8 cellular contexts compared by ENCODE assay signal in the genomic region with DNA sequence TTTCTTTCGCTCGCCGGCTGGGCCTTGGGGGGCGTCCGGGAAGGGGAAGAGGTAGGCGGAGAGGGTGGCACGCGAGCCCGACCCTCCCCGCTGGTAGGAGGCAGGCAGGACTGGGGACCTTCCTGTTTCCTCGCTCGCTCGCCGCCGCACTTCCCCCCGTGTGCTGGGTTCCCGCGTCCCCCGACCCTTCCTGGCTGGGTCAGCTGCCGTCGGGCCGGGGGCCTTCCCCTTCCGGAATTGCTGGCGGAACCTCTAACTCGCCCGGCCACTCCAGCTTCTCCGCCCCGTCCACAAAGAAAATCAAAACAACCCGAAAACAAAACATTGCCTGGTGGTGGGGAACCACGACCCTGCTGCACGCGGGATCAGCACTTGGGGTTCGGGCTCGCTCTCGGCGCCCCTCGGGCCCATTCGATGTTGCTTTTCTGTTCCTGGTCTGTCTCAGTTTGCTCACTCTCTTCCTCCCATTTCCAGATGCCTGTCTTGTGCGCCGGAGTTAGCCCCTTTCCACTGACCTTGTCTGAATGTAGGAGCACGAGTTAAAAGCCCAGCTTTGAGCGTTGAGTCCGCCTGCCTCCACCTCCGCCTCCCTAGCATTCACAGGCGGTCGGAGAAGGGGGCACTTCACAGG. TPM values are rescaled to one million over a fixed set of nuclear protein-coding genes. Genes with fewer than 3 reads are reported as not detected.
A peak's percentile ranks its signal among the peaks of the same experiment; 100 is the strongest.
DNase-seq lines count a peak whose midpoint lies in the region; ATAC-seq and TF ChIP-seq lines count a peak whose summit lies in the region.

No MANE protein-coding gene starts in this region.

- H3K4me2 ChIP-seq in H9 (ENCODE audit: insufficient read depth, insufficient read length, low read length) (peak overlapping the region; percentile 82), Loucy (ENCODE audit: low read depth, low read length, poor library complexity, severe bottlenecking) (peak overlapping the region; percentile 96)

- H4K20me1 ChIP-seq in H9 (ENCODE audit: control insufficient read depth, insufficient read depth, insufficient read length): no peaks in the 10 kb centered on the region
- peaks cover 49% of the 10 kb centered on the region for H4K20me1 ChIP-seq in Loucy (ENCODE audit: insufficient read depth, low read length, poor library complexity, severe bottlenecking)

- WGBS in H9 (ENCODE audit: extremely low coverage, insufficient read length, low lambda C conversion rate): no CpG with 5 or more reads among the region's 46 CpGs

- H3K4me1 ChIP-seq in H9 (ENCODE audit: insufficient read depth, low read length) (no peaks in the 10 kb centered on the region; the same call in 1 of the 2 replicates), Loucy (ENCODE audit: insufficient read depth, low read length, poor library complexity, severe bottlenecking) (peaks cover 42% of the 10 kb centered on the region), thoracic aorta (ENCODE audit: control insufficient read depth in 1 of 2, low read depth in 2 of 2) (peaks cover 34 to 36% of the 10 kb centered on the region in 2 donors)
- peaks cover 37 to 40% of the 10 kb centered on the region in 2 donors for H3K4me1 ChIP-seq in naive thymus-derived CD4-positive, alpha-beta T cell (ENCODE audit: control insufficient read depth in 2 of 2, insufficient read depth in 2 of 2, low read length in 2 of 2)

- H2BK5ac ChIP-seq in H9 (ENCODE audit: insufficient read length, low read length): peak overlapping the region; percentile 65

- no peak overlapping the region for H2BK12ac ChIP-seq in H9 (ENCODE audit: insufficient read length, low read depth, low read length)

- no peaks in the 10 kb centered on the region for H3K9me2 ChIP-seq in Loucy (replicated peaks; ENCODE audit: low read depth, low read length)

- H3K27ac ChIP-seq in H9 (ENCODE audit: insufficient read length, low read depth, low read length) (peak overlapping the region; percentile 16), thoracic aorta (peak overlapping the region; percentile 88)
- peak overlapping the region; percentile 96 for H3K27ac ChIP-seq in naive thymus-derived CD4-positive, alpha-beta T cell (ENCODE audit: low read depth, low read length)

- H3K4me1 Mint-ChIP-seq in H9: peaks cover 28 to 36% of the 10 kb centered on the region in 2 experiments
- peaks cover 35 to 51% (median 42%) of the 10 kb centered on the region in 7 donors for H3K4me1 Mint-ChIP-seq in naive thymus-derived CD4-positive, alpha-beta T cell

- H3K4me3 ChIP-seq in Loucy (ENCODE audit: low read length, poor library complexity, severe bottlenecking): peak overlapping the region; percentile 88
- H3K4me3 ChIP-seq in fibroblast of pulmonary artery (replicated peaks; ENCODE audit: low read depth, low read length): peak overlapping the region; percentile 99
- H3K4me3 ChIP-seq in naive thymus-derived CD4-positive, alpha-beta T cell (ENCODE audit: low read length): peak overlapping the region; percentile 87
- H3K4me3 ChIP-seq in thoracic aorta: peak overlapping the region; percentile 92

- peaks cover 3% of the 10 kb centered on the region for H3K79me1 ChIP-seq in H9 (ENCODE audit: insufficient read depth, low read depth, low read length, poor library complexity, severe bottlenecking)

- peak overlapping the region; percentile 95 to 100 (median 98) for H3K27ac Mint-ChIP-seq in H9
- peak overlapping the region; percentile 93 to 100 (median 98) for H3K27ac Mint-ChIP-seq in naive thymus-derived CD4-positive, alpha-beta T cell

- H3K56ac ChIP-seq in H9 (ENCODE audit: insufficient read length, low read depth, low read length): no peak overlapping the region

- TF ChIP-seq CTCF in H9 (conservative IDR thresholded peaks at IDR 0.05) (no peak), Loucy (conservative IDR thresholded peaks at IDR 0.05; ENCODE audit: low read length) (no peak), fibroblast of pulmonary artery (IDR thresholded peaks at IDR 0.05; ENCODE audit: low read length, missing control alignments) (no peak), thoracic aorta (IDR thresholded peaks at IDR 0.05) (no peak)

- no peaks in the 10 kb centered on the region for H3K9me3 ChIP-seq in H9 (ENCODE audit: control insufficient read depth, low read depth, low read length)
- no peaks in the 10 kb centered on the region for H3K9me3 ChIP-seq in Loucy (ENCODE audit: insufficient read depth, low read depth, low read length)
- H3K9me3 ChIP-seq in naive thymus-derived CD4-positive, alpha-beta T cell (ENCODE audit: control insufficient read depth in 2 of 3, low read length in 3 of 3): no peaks in the 10 kb centered on the region
- H3K9me3 ChIP-seq in thoracic aorta: no peaks in the 10 kb centered on the region

- peak overlapping the region; percentile 98 for H3K4me3 Mint-ChIP-seq in H9
- peak overlapping the region; percentile 92 to 100 (median 98) for H3K4me3 Mint-ChIP-seq in naive thymus-derived CD4-positive, alpha-beta T cell

- peak; percentile 39 for ATAC-seq in naive thymus-derived CD4-positive, alpha-beta T cell
- ATAC-seq in thoracic aorta (ENCODE audit: insufficient number of reproducible peaks, low FRiP score, low read depth): no peak

- peak overlapping the region; percentile 91 for H3K9ac ChIP-seq in H9 (ENCODE audit: extremely low read depth, insufficient read length, low read length)
- H3K9ac ChIP-seq in Loucy (ENCODE audit: low read depth, low read length, poor library complexity, severe bottlenecking): peak overlapping the region; percentile 92

- no peaks in the 10 kb centered on the region for H3K36me3 ChIP-seq in Loucy (ENCODE audit: insufficient read depth, low read length)
- peaks cover 0 to 6% (median 0%) of the 10 kb centered on the region in 3 experiments for H3K36me3 ChIP-seq in naive thymus-derived CD4-positive, alpha-beta T cell (ENCODE audit: control insufficient read depth in 2 of 3, insufficient read depth in 3 of 3, low read length in 3 of 3)
- no peaks in the 10 kb centered on the region for H3K36me3 ChIP-seq in thoracic aorta

- peak overlapping the region; percentile 87 for H2BK120ac ChIP-seq in H9 (ENCODE audit: low read depth, low read length, poor library complexity, severe bottlenecking)

- peak overlapping the region; percentile 90 for H3K14ac ChIP-seq in H9 (ENCODE audit: insufficient read depth, low read length)

- no peaks in the 10 kb centered on the region; a peak in 1 of 5 replicates for H3K9me3 Mint-ChIP-seq in H9
- peaks cover 0 to 2% (median 0%) of the 10 kb centered on the region in 11 donors for H3K9me3 Mint-ChIP-seq in naive thymus-derived CD4-positive, alpha-beta T cell

- H3T11ph ChIP-seq in H9 (ENCODE audit: low read length): no peak overlapping the region

- CTCF ChIA-PET in naive thymus-derived CD4-positive, alpha-beta T cell (lab: Charles Lee): interaction anchor here (0.6 kb wide), 1 partner anchor 19 kb away, joined by 3 read pairs; no protein-coding TSS in a partner anchor

- intact Hi-C loops in naive thymus-derived CD4-positive, alpha-beta T cell (cut with micrococcal nuclease): loop anchor here (1.0 to 10.0 kb wide), 10 partner anchors 14 to 1348 kb away; a partner anchor contains a TSS

- no peak overlapping the region for H2AFZ ChIP-seq in H9 (ENCODE audit: low read length)
- peak overlapping the region; percentile 90 for H2AFZ ChIP-seq in Loucy (ENCODE audit: low read length)

- H2BK15ac ChIP-seq in H9 (ENCODE audit: low read depth, low read length): no peak overlapping the region

- no peaks in the 10 kb centered on the region for H3F3A ChIP-seq in Loucy (ENCODE audit: low read depth)

- no peak overlapping the region for H4K5ac ChIP-seq in H9 (ENCODE audit: insufficient read length, low read depth, low read length)

- H4K8ac ChIP-seq in H9 (replicated peaks; ENCODE audit: insufficient read length, low read depth, low read length): no peak overlapping the region

- H3K27me3 ChIP-seq in H9 (ENCODE audit: insufficient read depth, low read length): no peaks in the 10 kb centered on the region
- no peaks in the 10 kb centered on the region for H3K27me3 ChIP-seq in Loucy (ENCODE audit: insufficient read depth, low read length, poor library complexity, severe bottlenecking)
- no peaks in the 10 kb centered on the region for H3K27me3 ChIP-seq in naive thymus-derived CD4-positive, alpha-beta T cell (ENCODE audit: control insufficient read depth in 2 of 2, insufficient read depth in 2 of 2, low read length in 2 of 2)
- no peaks in the 10 kb centered on the region for H3K27me3 ChIP-seq in thoracic aorta (replicated peaks; ENCODE audit: insufficient read depth)

- no peak overlapping the region for H2BK20ac ChIP-seq in H9 (ENCODE audit: low read depth, low read length, poor library complexity, severe bottlenecking)

- H2AK5ac ChIP-seq in H9 (ENCODE audit: insufficient read length, low read length): no peak overlapping the region

- H3K18ac ChIP-seq in H9 (ENCODE audit: insufficient read length, low read depth, low read length): peak overlapping the region; percentile 91

- POLR2A ChIA-PET in naive thymus-derived CD4-positive, alpha-beta T cell (lab: Charles Lee): interaction anchor here (0.6 to 0.7 kb wide), 3 partner anchors 25 to 1673 kb away, joined by 4 to 6 read pairs (median 4); no protein-coding TSS in a partner anchor

- H4K91ac ChIP-seq in H9 (ENCODE audit: insufficient read length, low read depth, low read length): no peak overlapping the region

- H3K23me2 ChIP-seq in H9 (ENCODE audit: insufficient read length, low read depth, low read length, poor library complexity, severe bottlenecking): peaks cover 10% of the 10 kb centered on the region

- no peak overlapping the region for H3K23ac ChIP-seq in H9 (ENCODE audit: insufficient read length, low read depth, low read length)

- H3K4ac ChIP-seq in H9 (ENCODE audit: low read depth, low read length): no peak overlapping the region; the same call in 1 of the 2 replicates

- H3K79me2 ChIP-seq in H9 (ENCODE audit: insufficient read depth, low read length): peaks cover 42% of the 10 kb centered on the region
- peaks cover 66% of the 10 kb centered on the region for H3K79me2 ChIP-seq in Loucy (ENCODE audit: insufficient read depth, low read length)

- DNase-seq in activated CD4-positive, alpha-beta T cell treated with anti-CD3 and anti-CD28 coated beads for 4 hours: peak; percentile 7 to 11
- DNase-seq in activated CD4-positive, alpha-beta T cell treated with anti-CD3 and anti-CD28 coated beads for 1 hour: no peak
- DNase-seq in H9 (peak; percentile 50), fibroblast of pulmonary artery (ENCODE audit: low read depth) (peak; percentile 35), thoracic aorta (ENCODE audit: low spot score) (no peak)
- peak; percentile 51 to 61 for DNase-seq in activated CD4-positive, alpha-beta T cell treated with anti-CD3 and anti-CD28 coated beads, Interleukin-2, amount 50 U/mL, for 48 hours
- DNase-seq in naive thymus-derived CD4-positive, alpha-beta T cell: peak in 3 of 9 donors; percentile 17 to 61 (median 34)

- no peaks in the 10 kb centered on the region for H3K27me3 Mint-ChIP-seq in H9 (ENCODE audit: low read depth)
- H3K27me3 Mint-ChIP-seq in naive thymus-derived CD4-positive, alpha-beta T cell: peaks cover 0 to 11% (median 4%) of the 10 kb centered on the region in 5 donors

- H3K36me3 Mint-ChIP-seq in H9 (ENCODE audit: insufficient read depth in 1 of 3, low read depth in 3 of 3): peaks cover 3 to 22% (median 10%) of the 10 kb centered on the region in 3 experiments; a peak in 6 of 7 replicates
- peaks cover 0 to 8% (median 6%) of the 10 kb centered on the region in 5 donors for H3K36me3 Mint-ChIP-seq in naive thymus-derived CD4-positive, alpha-beta T cell

RNA-seq across cellular contexts. Expression of a gene that starts 0.6 kb away (rescaled TPM):
- 184 and 188 TPM in 2 replicates for total RNA-seq in H9 (2021)
- 100 to 1,000 TPM; 158 to 256 (median 177) TPM for total RNA-seq in naive thymus-derived CD4-positive, alpha-beta T cell
- 10 to 100 TPM; 58.2 to 72.2 TPM for polyA plus RNA-seq in naive thymus-derived CD4-positive, alpha-beta T cell
- total RNA-seq in thoracic aorta: 100 to 1,000 TPM in 1 of 2 donors, 10 to 100 TPM in 1; 81.9 to 152 TPM

Comparison
In these comparisons a context has a peak if more than half of its experiments do, and no peak if none do; other contexts are left out.
1. DNase-seq: peak in activated CD4-positive, alpha-beta T cell treated with anti-CD3 and anti-CD28 coated beads for 4 hours (2 of 2), H9 (single experiment), activated CD4-positive, alpha-beta T cell treated with anti-CD3 and anti-CD28 coated beads, Interleukin-2, amount 50 U/mL, for 48 hours (2 of 2) and fibroblast of pulmonary artery (single experiment); none in activated CD4-positive, alpha-beta T cell treated with anti-CD3 and anti-CD28 coated beads for 1 hour (single experiment) and thoracic aorta (single experiment).
2. H3K27ac ChIP-seq: peak in every context shown above with its lines; median percentile 96 in naive thymus-derived CD4-positive, alpha-beta T cell; 88 in thoracic aorta; 16 in H9.
3. Peak in every context shown above with its lines, with median percentiles within 50 percentile points of each other: H3K4me3 ChIP-seq.